Comparison of ENCODE assay signal across 17 cellular contexts in genomic region chr10:24437302-24437701, GRCh38.
A peak's percentile ranks its signal among the peaks of the same experiment; 100 is the strongest.
DNase-seq lines count a peak whose midpoint lies in the region; ATAC-seq and TF ChIP-seq lines count a peak whose summit lies in the region.
"Had no signal": no experiment of that assay in that cellular context is flagged by ENCODE, and none has a peak within 500 bp of the region (broad histone marks: within the 10 kb centered on the region; RNA-seq: fewer than 3 reads in every experiment).

No MANE protein-coding gene starts in this region.

- peaks cover 4% of the 10 kb centered on the region for H3K27me3 Mint-ChIP-seq in GM23338 (ENCODE audit: insufficient read depth, low read depth, poor library complexity)
- H3K27me3 Mint-ChIP-seq: B cell had no signal

- H2AFZ ChIP-seq in GM23338 (no peak overlapping the region), neuronal stem cell (ENCODE audit: low read length) (no peak overlapping the region)

- DNase-seq in GM23338 (ENCODE audit: low spot score), result peak; percentile 26
- DNase-seq in neuronal stem cell (ENCODE audit: low spot score), result no peak
- DNase-seq in stomach, result no peak
- no peak for DNase-seq in KG1 (lab: John Stamatoyannopoulos, UW)
- DNase-seq in NCI-H2081 treated with DMSO at 0.1 percent for 48 hours (lab: John Stamatoyannopoulos, UW), result no peak
- DNase-seq: EL, MV-4-11, NCI-H1105 treated with DMSO at 0.1 percent for 48 hours, NCI-H2029 treated with DMSO at 0.1 percent for 48 hours, NCI-H2171 treated with DMSO at 0.1 percent for 48 hours, NCI-H524 treated with DMSO at 0.1 percent for 48 hours, Peyer's patch, SJCRH30 had no signal

- H2AK5ac ChIP-seq in neuronal stem cell (ENCODE audit: low read depth, low read length), result no peak overlapping the region

- peaks cover 19% of the 10 kb centered on the region; the same call in 2 of the 3 replicates for H3K36me3 Mint-ChIP-seq in GM23338 (ENCODE audit: low read depth)

- H3K79me2 ChIP-seq in GM23338 (replicated peaks; ENCODE audit: insufficient read depth), result no peaks in the 10 kb centered on the region

- no peak overlapping the region for H3K14ac ChIP-seq in neuronal stem cell (ENCODE audit: low read length)

- no peaks in the 10 kb centered on the region for H3K9me3 ChIP-seq in neuronal stem cell (replicated peaks in 1 of 2; ENCODE audit: control insufficient read depth in 2 of 2, insufficient read depth in 1 of 2, low read depth in 1 of 2, low read length in 2 of 2)
- no peaks in the 10 kb centered on the region for H3K9me3 ChIP-seq in stomach
- H3K9me3 ChIP-seq: HAP-1, Peyer's patch, SJCRH30 had no signal

- ATAC-seq in GM23338 (peak; percentile 69), esophagus mucosa (peak; percentile 53), HG02885 (IDR thresholded peaks at IDR 0.05; ENCODE audit: poor library complexity, unreplicated experiment) (no peak)

- H3K4ac ChIP-seq in neuronal stem cell (ENCODE audit: low read length), result no peak overlapping the region

- TF ChIP-seq EP300 in stomach (IDR thresholded peaks at IDR 0.05), result no peak

- H2BK15ac ChIP-seq in neuronal stem cell (ENCODE audit: low read length), result no peak overlapping the region

- no peak for TF ChIP-seq CTCF in GM23338 (conservative IDR thresholded peaks at IDR 0.05; ENCODE audit: low read depth in 2 of 2)
- TF ChIP-seq CTCF in stomach (IDR thresholded peaks at IDR 0.05), result no peak

- no peaks in the 10 kb centered on the region for H3F3A ChIP-seq in GM23338 (replicated peaks; ENCODE audit: low read depth)

- H3K27ac ChIP-seq in GM23338 (ENCODE audit: low read depth) (peak overlapping the region; percentile 40; the same call in 1 of the 2 replicates), neuronal stem cell (replicated peaks; ENCODE audit: low read length) (no peak overlapping the region), stomach (peak overlapping the region; percentile 40 to 78 (median 73))
- H3K27ac ChIP-seq: Peyer's patch, SJCRH30 had no signal

- H2BK120ac ChIP-seq in neuronal stem cell (ENCODE audit: low read depth, low read length), result no peak overlapping the region

- WGBS in neuronal stem cell (ENCODE audit: extremely low coverage in 2 of 2, insufficient read length in 2 of 2, insufficient replicate concordance in 1 of 2), 2 donors, result no CpG with 5 or more reads among the region's 5 CpGs
- WGBS in stomach, 5 donors, result 39 to 60% (median 46%) methylated on average over 5 of the region's 5 CpGs

- intact Hi-C loops in stomach (cut with DNase I; ENCODE audit: low total_unique reads), result no loop called here

- H3K4me1 ChIP-seq in GM23338 (ENCODE audit: insufficient read depth) (peaks cover 24% of the 10 kb centered on the region), neuronal stem cell (ENCODE audit: control insufficient read depth in 2 of 2, insufficient read depth in 1 of 2, low read depth in 1 of 2, low read length in 2 of 2) (peaks cover 0 to 6% of the 10 kb centered on the region in 2 donors), stomach (peaks cover 0 to 14% (median 2%) of the 10 kb centered on the region in 4 donors)
- H3K4me1 ChIP-seq: HAP-1, Peyer's patch had no signal

- no peak overlapping the region for H3K18ac ChIP-seq in neuronal stem cell (ENCODE audit: low read length)

- H3K9ac ChIP-seq in neuronal stem cell (ENCODE audit: low read depth, low read length, poor library complexity), result no peak overlapping the region

- H2BK5ac ChIP-seq in neuronal stem cell (ENCODE audit: low read length), result no peak overlapping the region

- H3K4me3 ChIP-seq in GM23338, result no peak overlapping the region
- H3K4me3 ChIP-seq in neuronal stem cell (ENCODE audit: low read length in 2 of 2), result no peak overlapping the region
- no peak overlapping the region for H3K4me3 ChIP-seq in stomach
- H3K4me3 ChIP-seq: HAP-1, Peyer's patch, SJCRH30 had no signal

- H3K79me1 ChIP-seq in neuronal stem cell (ENCODE audit: low read depth, low read length), result no peaks in the 10 kb centered on the region

- 0 out of 2 replicates have a peak, but pooled peaks cover 2% of the 10 kb centered on the region for H3K9me2 ChIP-seq in GM23338 (ENCODE audit: insufficient read depth)

- no peaks in the 10 kb centered on the region for H3K27me3 ChIP-seq in GM23338 (ENCODE audit: insufficient read depth)
- no peaks in the 10 kb centered on the region for H3K27me3 ChIP-seq in neuronal stem cell (ENCODE audit: control insufficient read depth in 3 of 3, insufficient read depth in 3 of 3, low read depth in 1 of 3, low read length in 3 of 3)
- no peaks in the 10 kb centered on the region for H3K27me3 ChIP-seq in stomach
- H3K27me3 ChIP-seq: Peyer's patch, SJCRH30 had no signal

- H3K4me1 Mint-ChIP-seq in GM23338, result peaks cover 39% of the 10 kb centered on the region
- H3K4me1 Mint-ChIP-seq: B cell had no signal

- H3K23ac ChIP-seq in neuronal stem cell (ENCODE audit: low read depth, low read length, poor library complexity), result no peak overlapping the region

- peak overlapping the region; percentile 15 for H4K91ac ChIP-seq in neuronal stem cell (ENCODE audit: low read depth, low read length, poor library complexity)

- no peak overlapping the region for H3K4me3 Mint-ChIP-seq in GM23338
- H3K4me3 Mint-ChIP-seq: B cell had no signal

- TF ChIP-seq POLR2A in stomach (IDR thresholded peaks at IDR 0.05), result no peak

- 0 out of 2 replicates have a peak overlapping the region, but pooled peaks have one; percentile 18 for H3K4me2 ChIP-seq in GM23338
- no peak overlapping the region for H3K4me2 ChIP-seq in neuronal stem cell (ENCODE audit: insufficient read depth, low read length, poor library complexity, severe bottlenecking)

- H3K9me3 Mint-ChIP-seq in GM23338, result peaks cover 3% of the 10 kb centered on the region; the same call in 1 of the 3 replicates

- no peak overlapping the region for H2BK12ac ChIP-seq in neuronal stem cell (ENCODE audit: low read length)

- H3K27ac Mint-ChIP-seq in GM23338, result peak overlapping the region; percentile 88
- H3K27ac Mint-ChIP-seq: B cell had no signal

- H3K36me3 ChIP-seq in GM23338 (ENCODE audit: insufficient read depth) (no peaks in the 10 kb centered on the region), neuronal stem cell (replicated peaks in 1 of 2; ENCODE audit: control insufficient read depth in 2 of 2, insufficient read depth in 2 of 2, low read length in 2 of 2) (peaks cover 0 to 3% of the 10 kb centered on the region in 2 donors), stomach (peaks cover 0 to 6% (median 0%) of the 10 kb centered on the region in 4 donors)
- H3K36me3 ChIP-seq: HAP-1, Peyer's patch had no signal

- H4K20me1 ChIP-seq in GM23338 (replicated peaks; ENCODE audit: insufficient read depth), result no peaks in the 10 kb centered on the region

- no peak overlapping the region for H4K8ac ChIP-seq in neuronal stem cell (ENCODE audit: low read depth, low read length)

TF ChIP-seq in GM23338, 12 proteins besides CTCF, POLR2A, EP300 and RAD21 (continues in another document):
- TF ChIP-seq ZNF331 (CRISPR knock-in tag; IDR thresholded peaks at IDR 0.05; ENCODE audit: low read depth) (no peak), POLR2AphosphoS5 (IDR thresholded peaks at IDR 0.05; ENCODE audit: low read depth) (no peak), JUNB (IDR thresholded peaks at IDR 0.05; ENCODE audit: unreplicated experiment) (no peak), CREB1 (CRISPR knock-in tag; IDR thresholded peaks at IDR 0.05; ENCODE audit: low read depth) (no peak), ETS1 (IDR thresholded peaks at IDR 0.05) (no peak), ZNF114 (CRISPR knock-in tag; IDR thresholded peaks at IDR 0.05) (no peak), EZH2phosphoT487 (IDR thresholded peaks at IDR 0.05; ENCODE audit: unreplicated experiment) (no peak)
